8 cellular contexts compared by ENCODE assay signal in genomic region chr7:108525985-108526767, GRCh38. TPM values are rescaled to one million over a fixed set of nuclear protein-coding genes. Genes with fewer than 3 reads are reported as not detected.
A peak's percentile ranks its signal among the peaks of the same experiment; 100 is the strongest.
DNase-seq lines count a peak whose midpoint lies in the region; ATAC-seq and TF ChIP-seq lines count a peak whose summit lies in the region.

Gene PNPLA8, minus strand, starts transcription at chr7:108526135. Its CDS starts 10,644 bp downstream, at chr7:108515491.

- in situ Hi-C loops in ACHN (cut with HindIII; ENCODE audit: low pct_ligation_motif_present, low pct_unique_long_range_greater_than_20kb, low sequenced_read_pairs) (no loop called here), mammary epithelial cell (cut with MboI; ENCODE audit: low sequenced_read_pairs in 2 of 2) (no loop called here)

- no peaks in the 10 kb centered on the region for H3K27me3 ChIP-seq in WERI-Rb-1 (ENCODE audit: insufficient read depth, low read depth, severe bottlenecking)
- H3K27me3 ChIP-seq in mammary epithelial cell (ENCODE audit: insufficient read depth, low read length), result no peaks in the 10 kb centered on the region
- no peaks in the 10 kb centered on the region for H3K27me3 ChIP-seq in skeletal muscle tissue (ENCODE audit: control insufficient read depth in 3 of 3, insufficient read depth in 3 of 3, low read length in 3 of 3)

- peak within 1 kb of the TSS; percentile 95 for H3K4me2 ChIP-seq in mammary epithelial cell (ENCODE audit: insufficient read depth, low read depth, low read length)

- H3K27ac ChIP-seq in WERI-Rb-1 (peak within 1 kb of the TSS; percentile 83), mammary epithelial cell (ENCODE audit: insufficient read depth, low read depth, low read length) (peak within 1 kb of the TSS; percentile 99), skeletal muscle tissue (ENCODE audit: low read depth, low read length) (peak within 1 kb of the TSS; percentile 99)

- dilution Hi-C loops in mammary epithelial cell (cut with HindIII; ENCODE audit: low sequenced_read_pairs), result no loop called here

- peak; percentile 100 for DNase-seq in ACHN
- peak; percentile 100 for DNase-seq in NCI-H2227 (lab: John Stamatoyannopoulos, UW; ENCODE audit: unreplicated experiment)
- peak; percentile 99 for DNase-seq in WERI-Rb-1
- peak; percentile 100 for DNase-seq in mammary epithelial cell

- no peaks in the 10 kb centered on the region for H4K20me1 ChIP-seq in mammary epithelial cell (ENCODE audit: insufficient read depth, low read length)

- H2AFZ ChIP-seq in mammary epithelial cell (ENCODE audit: low read depth, low read length), result peak within 1 kb of the TSS; percentile 92

- ATAC-seq in GM18873 (IDR thresholded peaks at IDR 0.05; ENCODE audit: low FRiP score, unreplicated experiment) (peak; percentile 95), HG03139 (IDR thresholded peaks at IDR 0.05; ENCODE audit: unreplicated experiment) (peak; percentile 92)

- 5% methylated on average over 36 of the region's 64 CpGs for WGBS in mammary epithelial cell (ENCODE audit: low coverage, missing lambda C conversion rate)

- H3K9ac ChIP-seq in mammary epithelial cell (ENCODE audit: insufficient read depth, low read length) (peak within 1 kb of the TSS; percentile 100), skeletal muscle tissue (ENCODE audit: low read depth in 1 of 3, low read length in 3 of 3) (peak within 1 kb of the TSS; percentile 96 to 97 (median 96))

- no peaks in the 10 kb centered on the region for H3K9me3 ChIP-seq in WERI-Rb-1 (ENCODE audit: severe bottlenecking)
- no peaks in the 10 kb centered on the region for H3K9me3 ChIP-seq in mammary epithelial cell (replicated peaks; ENCODE audit: insufficient read depth, low read length)
- no peaks in the 10 kb centered on the region for H3K9me3 ChIP-seq in iPS-18c (ENCODE audit: control insufficient read depth, insufficient read depth, low read length)
- H3K9me3 ChIP-seq in skeletal muscle tissue (ENCODE audit: control insufficient read depth in 3 of 3, low read length in 3 of 3), result no peaks in the 10 kb centered on the region

- TF ChIP-seq CTCF in WERI-Rb-1 (IDR thresholded peaks at IDR 0.05; ENCODE audit: low read depth, low read length) (no peak), mammary epithelial cell (conservative IDR thresholded peaks at IDR 0.05 in 1 of 2, IDR thresholded peaks at IDR 0.05 in 1 of 2; ENCODE audit: extremely low read depth in 1 of 2, insufficient read depth in 1 of 2, low read depth in 1 of 2, low read length in 2 of 2) (no peak)

- no peaks in the 10 kb centered on the region for H3K36me3 ChIP-seq in WERI-Rb-1
- no peaks in the 10 kb centered on the region for H3K36me3 ChIP-seq in mammary epithelial cell (ENCODE audit: insufficient read depth, low read length)
- H3K36me3 ChIP-seq in skeletal muscle tissue (ENCODE audit: control insufficient read depth in 3 of 3, insufficient read depth in 3 of 3, low read length in 3 of 3), result no peaks in the 10 kb centered on the region

- CTCF ChIA-PET in mammary epithelial cell (lab: Charles Lee; ENCODE audit: low non-redundant PET), result interaction anchor here (1.0 kb wide), 1 partner anchor 29 kb away, joined by 5 read pairs; no protein-coding TSS in a partner anchor

- peak within 1 kb of the TSS; percentile 76 for H3K4me3 ChIP-seq in WERI-Rb-1 (ENCODE audit: low read depth, low read length)
- peak within 1 kb of the TSS; percentile 75 to 97 (median 94) for H3K4me3 ChIP-seq in mammary epithelial cell (replicated peaks in 1 of 3; ENCODE audit: insufficient read depth in 1 of 3, low read depth in 2 of 3, low read length in 3 of 3)
- H3K4me3 ChIP-seq in iPS-18c (ENCODE audit: insufficient read depth, low read depth, low read length), result peak within 1 kb of the TSS; percentile 94
- peak within 1 kb of the TSS; percentile 90 to 97 (median 91) for H3K4me3 ChIP-seq in skeletal muscle tissue (ENCODE audit: low read length in 3 of 3)

- intact Hi-C loops in mammary epithelial cell (cut with micrococcal nuclease), result loop anchor here (1.0 kb wide), 1 partner anchor 43 kb away; the partner anchor contains the start of genes DNAJB9 and THAP5

- H3K79me2 ChIP-seq in mammary epithelial cell (ENCODE audit: insufficient read depth, low read length), result peaks cover 37% of the 10 kb centered on the region

- no TSS peak for BruUV-seq in mammary epithelial cell (replicated peaks; lab: Mats Ljungman, UMichigan)

- H3K4me1 ChIP-seq in mammary epithelial cell (ENCODE audit: insufficient read depth, low read length) (peaks cover 29% of the 10 kb centered on the region), skeletal muscle tissue (ENCODE audit: control insufficient read depth in 3 of 3, insufficient read depth in 3 of 3, low read length in 3 of 3) (peaks cover 16 to 19% (median 18%) of the 10 kb centered on the region in 3 donors)

RNA-seq across cellular contexts. Expression of gene PNPLA8, which starts in this region (rescaled TPM):
- total RNA-seq in mammary epithelial cell, result 10 to 100 TPM; 24.5 to 26.0 TPM
- polyA plus RNA-seq in mammary epithelial cell, result 10.3 TPM
- polyA minus RNA-seq in mammary epithelial cell, result 12.3 TPM
- total RNA-seq in skeletal muscle tissue, result 16.2 TPM

Comparison
In these comparisons a context has a peak if more than half of its experiments do, and no peak if none do; other contexts are left out.
1. Peak in every context shown above with its lines: DNase-seq, ATAC-seq, H3K4me3 ChIP-seq and H3K27ac ChIP-seq.